In the genomic region with DNA sequence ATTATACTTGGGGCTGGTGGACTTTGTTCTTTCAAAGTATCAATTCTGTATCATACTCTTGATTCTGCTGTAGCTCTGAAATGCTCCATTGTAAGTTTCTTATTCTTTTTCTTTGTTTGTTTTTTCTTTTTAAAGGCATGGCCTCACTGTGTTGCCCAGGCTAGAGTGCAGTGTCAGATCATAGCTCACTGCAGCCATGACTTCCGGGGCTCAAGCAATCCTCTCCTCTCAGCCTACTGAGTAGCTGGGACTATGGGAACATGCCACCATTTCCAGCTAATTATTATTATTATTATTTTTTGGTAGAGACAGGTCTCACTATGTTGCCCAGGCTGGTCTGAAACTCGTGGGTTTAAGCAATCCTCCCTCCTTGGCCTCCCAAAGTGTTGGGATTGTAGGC, we compare ENCODE assay signal across 27 cellular contexts.
"Had no signal": no experiment of that assay in that cellular context is flagged by ENCODE, and none has a peak within 500 bp of the region (broad histone marks: within the 10 kb centered on the region; RNA-seq: fewer than 3 reads in every experiment).

No MANE protein-coding gene starts in this region.

- H3K36me3 ChIP-seq: adrenal gland, Peyer's patch, SJCRH30 had no signal

- H3K4me1 ChIP-seq: SJCRH30 had no signal

- H3K27me3 ChIP-seq: adrenal gland, Peyer's patch had no signal

- H3K9me3 ChIP-seq: adrenal gland, Peyer's patch, SJCRH30, SK-N-SH had no signal

- H3K27ac Mint-ChIP-seq: activated CD8-positive, alpha-beta T cell treated with anti-CD3 and anti-CD28 coated beads, Interleukin-2, amount 10 ng/mL, durations not matched to agents 7 days and 5 days; activated naive CD4-positive, alpha-beta T cell treated with anti-CD3 and anti-CD28 coated beads for 36 hours; activated naive CD8-positive, alpha-beta T cell; activated T-cell treated with anti-CD3 and anti-CD28 coated beads, Interleukin-2, amount 50 U/mL, for 24 hours; activated T-helper 1 cell treated with anti-CD3 and anti-CD28 coated beads, Interleukin-12 subunit alpha, Interleukin-12 subunit beta, Interleukin-2, Interleukin-4 antibody, amounts not matched to agents 30 ng/mL and 10 ng/mL and 1 ng/mL, durations not matched to agents 14 hours and 24 hours and 36 hours had no signal

- H3K36me3 Mint-ChIP-seq: activated naive CD8-positive, alpha-beta T cell had no signal

- H3K4me3 Mint-ChIP-seq: activated CD8-positive, alpha-beta T cell treated with anti-CD3 and anti-CD28 coated beads, Interleukin-2, amount 10 ng/mL, durations not matched to agents 7 days and 5 days; activated naive CD4-positive, alpha-beta T cell treated with anti-CD3 and anti-CD28 coated beads for 36 hours; activated naive CD8-positive, alpha-beta T cell; activated T-cell treated with anti-CD3 and anti-CD28 coated beads, Interleukin-2, amount 50 U/mL, for 24 hours; activated T-helper 1 cell treated with anti-CD3 and anti-CD28 coated beads, Interleukin-12 subunit alpha, Interleukin-12 subunit beta, Interleukin-2, Interleukin-4 antibody, amounts not matched to agents 30 ng/mL and 10 ng/mL and 1 ng/mL, durations not matched to agents 14 hours and 24 hours and 36 hours had no signal

- H3K27ac ChIP-seq: adrenal gland, Peyer's patch, RWPE1, SJCRH30, VCaP had no signal

- ATAC-seq: activated CD8-positive, alpha-beta T cell treated with anti-CD3 and anti-CD28 coated beads, Interleukin-2, amount 10 ng/mL, durations not matched to agents 7 days and 5 days; K562 had no signal

- H3K9me3 Mint-ChIP-seq: activated naive CD4-positive, alpha-beta T cell treated with anti-CD3 and anti-CD28 coated beads for 36 hours; activated T-cell treated with anti-CD3 and anti-CD28 coated beads, Interleukin-2, amount 50 U/mL, for 24 hours; activated T-helper 1 cell treated with anti-CD3 and anti-CD28 coated beads, Interleukin-12 subunit alpha, Interleukin-12 subunit beta, Interleukin-2, Interleukin-4 antibody, amounts not matched to agents 30 ng/mL and 10 ng/mL and 1 ng/mL, durations not matched to agents 14 hours and 24 hours and 36 hours had no signal

- H3K27me3 Mint-ChIP-seq: activated naive CD8-positive, alpha-beta T cell had no signal

- H3K4me3 ChIP-seq: adrenal gland, K562, Peyer's patch, SJCRH30 had no signal

- DNase-seq: activated CD4-positive, alpha-beta T cell treated with anti-CD3 and anti-CD28 coated beads for 4 hours; activated CD4-positive, alpha-beta T cell treated with anti-CD3 and anti-CD28 coated beads, Interleukin-2, amount 50 U/mL, for 4 hours; activated CD8-positive, alpha-beta T cell treated with anti-CD3 and anti-CD28 coated beads, Interleukin-2, amount 10 ng/mL, durations not matched to agents 7 days and 5 days; activated gamma-delta T cell; activated naive CD4-positive, alpha-beta T cell treated with anti-CD3 and anti-CD28 coated beads for 36 hours; anterior cingulate cortex; Karpas-422; MM.1S; NCI-H1105 treated with DMSO at 0.1 percent for 48 hours; NCI-H1436 treated with DMSO at 0.1 percent for 48 hours; NCI-H187; NCI-H2081; NCI-H510A treated with DMSO at 0.1 percent for 48 hours; NCI-H69; NK-92 treated with Interleukin-12 subunit alpha and Interleukin-12 subunit beta, amount 100 ng/mL, for 24 hours; Right ventricle myocardium superior; SJCRH30; SK-N-SH; T-helper 1 cell had no signal
